ENCODE assay signal across 1 cellular context in genomic region chr20:42594659-42595058, GRCh38.
TF ChIP-seq lines count a peak whose summit lies in the region.

No MANE protein-coding gene starts in this region.

TF ChIP-seq in HepG2, 621 proteins besides CTCF, POLR2A, EP300 and RAD21 (continued from another document):
- TF ChIP-seq ZBTB34 (CRISPR knock-in tag; IDR thresholded peaks at IDR 0.05), result no peak
